Comparison of ENCODE assay signal across 1 cellular context in genomic region chr9:93119953-93120845, GRCh38.
TF ChIP-seq lines count a peak whose summit lies in the region.

No MANE protein-coding gene starts in this region.

TF ChIP-seq in K562, 482 proteins besides CTCF, POLR2A, EP300 and RAD21 (continued from another document and continues in another):
- TF ChIP-seq ZNF318 (IDR thresholded peaks at IDR 0.05; ENCODE audit: borderline replicate concordance in 1 of 2, low read depth in 1 of 2) (no peak), MYC (IDR thresholded peaks at IDR 0.05; ENCODE audit: low read depth, low read length) (peak; percentile 88; the same call in 1 of the 2 replicates), MYC (CRISPR knock-in tag; IDR thresholded peaks at IDR 0.05; ENCODE audit: borderline replicate concordance, low read depth) (no peak), NR2C2 (CRISPR knock-in tag; IDR thresholded peaks at IDR 0.05) (no peak), NR2C2 (tag; IDR thresholded peaks at IDR 0.05) (peak; percentile 77; the same call in 1 of the 2 replicates), POLR2G (IDR thresholded peaks at IDR 0.05; ENCODE audit: low read depth, low read length) (peak; percentile 71), HDAC3 (IDR thresholded peaks at IDR 0.05; ENCODE audit: borderline replicate concordance, partially characterized antibody) (no peak), MIER1 (IDR thresholded peaks at IDR 0.05; ENCODE audit: low read depth) (no peak), MNT (conservative IDR thresholded peaks at IDR 0.05) (peak; percentile 51 to 75), ATF3 (IDR thresholded peaks at IDR 0.05) (peak; percentile 90), ATF3 (CRISPR knock-in tag; conservative IDR thresholded peaks at IDR 0.05) (no peak), NCOR1 (IDR thresholded peaks at IDR 0.05) (no peak; the same call in 1 of the 2 replicates), ZBTB8A (IDR thresholded peaks at IDR 0.05; ENCODE audit: partially characterized antibody) (no peak), BDP1 (IDR thresholded peaks at IDR 0.05; ENCODE audit: insufficient read depth, insufficient read length) (no peak), ERF (CRISPR knock-in tag; IDR thresholded peaks at IDR 0.05) (no peak), ZNF175 (CRISPR knock-in tag; IDR thresholded peaks at IDR 0.05; ENCODE audit: low read depth) (peak; percentile 77), SMAD3 (CRISPR knock-in tag; conservative IDR thresholded peaks at IDR 0.05) (no peak), MBD2 (IDR thresholded peaks at IDR 0.05; ENCODE audit: borderline replicate concordance, low read depth) (no peak), HDAC2 (IDR thresholded peaks at IDR 0.05) (0 out of 2 replicates have a peak, but pooled peaks have one; percentile 23), SMARCA5 (IDR thresholded peaks at IDR 0.05) (no peak), FOXP1 (CRISPR knock-in tag; IDR thresholded peaks at IDR 0.05) (peak; percentile 36; the same call in 1 of the 2 replicates), ZNF121 (CRISPR knock-in tag; conservative IDR thresholded peaks at IDR 0.05) (no peak), PTRF (tag; IDR thresholded peaks at IDR 0.05) (no peak), GTF2E2 (tag; IDR thresholded peaks at IDR 0.05) (no peak), TEAD1 (CRISPR knock-in tag; IDR thresholded peaks at IDR 0.05) (no peak; a peak in 1 of 4 replicates), MEF2A (IDR thresholded peaks at IDR 0.05; ENCODE audit: control insufficient read depth, low read depth, low read length) (no peak), BCL6 (CRISPR knock-in tag; IDR thresholded peaks at IDR 0.05) (no peak), ZZZ3 (IDR thresholded peaks at IDR 0.05) (no peak), SMARCA4 (IDR thresholded peaks at IDR 0.05) (peak; percentile 57; the same call in 1 of the 2 replicates), ZNF395 (CRISPR knock-in tag; IDR thresholded peaks at IDR 0.05) (peak; percentile 84), TOE1 (IDR thresholded peaks at IDR 0.05; ENCODE audit: borderline replicate concordance) (no peak), TOE1 (CRISPR knock-in tag; IDR thresholded peaks at IDR 0.05; ENCODE audit: borderline replicate concordance, low read depth) (no peak), ZBTB9 (CRISPR knock-in tag; IDR thresholded peaks at IDR 0.05) (0 out of 2 replicates have a peak, but pooled peaks have one; percentile 72), MXI1 (IDR thresholded peaks at IDR 0.05; ENCODE audit: low read depth, low read length) (no peak), CXXC5 (CRISPR knock-in tag; IDR thresholded peaks at IDR 0.05) (peak; percentile 66), ZNF12 (CRISPR knock-in tag; IDR thresholded peaks at IDR 0.05) (no peak), KHSRP (IDR thresholded peaks at IDR 0.05) (no peak), DPF2 (IDR thresholded peaks at IDR 0.05) (peak; percentile 67; the same call in 1 of the 2 replicates), RUNX1 (IDR thresholded peaks at IDR 0.05; ENCODE audit: low read depth) (no peak), RBM34 (IDR thresholded peaks at IDR 0.05; ENCODE audit: borderline replicate concordance, insufficient read depth, low read length) (no peak), KLF10 (CRISPR knock-in tag; IDR thresholded peaks at IDR 0.05) (no peak), POLR2AphosphoS2 (IDR thresholded peaks at IDR 0.05; ENCODE audit: low read length) (peak; percentile 42; the same call in 1 of the 2 replicates), ARID4B (CRISPR knock-in tag; IDR thresholded peaks at IDR 0.05) (no peak), ARHGAP35 (IDR thresholded peaks at IDR 0.05; ENCODE audit: partially characterized antibody) (no peak), ZNF280B (CRISPR knock-in tag; IDR thresholded peaks at IDR 0.05) (no peak), CBFA2T3 (IDR thresholded peaks at IDR 0.05) (0 out of 2 replicates have a peak, but pooled peaks have one; percentile 23), CHD4 (IDR thresholded peaks at IDR 0.05; ENCODE audit: insufficient read depth, insufficient replicate concordance, low read depth, low read length, poor library complexity, severe bottlenecking) (no peak)
